ENCODE assay signal across 2 cellular contexts in genomic region chr16:75198135-75198600, GRCh38.
TF ChIP-seq lines count a peak whose summit lies in the region.

No MANE protein-coding gene starts in this region.

TF ChIP-seq in A549, 52 proteins besides CTCF, POLR2A, EP300 and RAD21:
- TF ChIP-seq JUN (IDR thresholded peaks at IDR 0.05) (no peak), SREBF2 (IDR thresholded peaks at IDR 0.05) (no peak), RNF2 (IDR thresholded peaks at IDR 0.05; ENCODE audit: borderline replicate concordance, low read depth) (no peak), ZC3H11A (IDR thresholded peaks at IDR 0.05) (no peak), HOXB13 (CRISPR knock-in tag; IDR thresholded peaks at IDR 0.05; ENCODE audit: low read depth) (no peak), TP53 (CRISPR knock-in tag; IDR thresholded peaks at IDR 0.05) (no peak), HOXA7 (CRISPR knock-in tag; IDR thresholded peaks at IDR 0.05) (no peak), KDM5A (IDR thresholded peaks at IDR 0.05) (no peak), ZFP36 (IDR thresholded peaks at IDR 0.05; ENCODE audit: borderline replicate concordance, partially characterized antibody) (no peak), PHF8 (IDR thresholded peaks at IDR 0.05; ENCODE audit: borderline replicate concordance, low read depth) (no peak), EHF (CRISPR knock-in tag; IDR thresholded peaks at IDR 0.05) (no peak), NPAS2 (CRISPR knock-in tag; IDR thresholded peaks at IDR 0.05; ENCODE audit: borderline replicate concordance) (no peak), NFE2L2 (conservative IDR thresholded peaks at IDR 0.05; ENCODE audit: low read length) (no peak)
- TF ChIP-seq, protein P1, sequence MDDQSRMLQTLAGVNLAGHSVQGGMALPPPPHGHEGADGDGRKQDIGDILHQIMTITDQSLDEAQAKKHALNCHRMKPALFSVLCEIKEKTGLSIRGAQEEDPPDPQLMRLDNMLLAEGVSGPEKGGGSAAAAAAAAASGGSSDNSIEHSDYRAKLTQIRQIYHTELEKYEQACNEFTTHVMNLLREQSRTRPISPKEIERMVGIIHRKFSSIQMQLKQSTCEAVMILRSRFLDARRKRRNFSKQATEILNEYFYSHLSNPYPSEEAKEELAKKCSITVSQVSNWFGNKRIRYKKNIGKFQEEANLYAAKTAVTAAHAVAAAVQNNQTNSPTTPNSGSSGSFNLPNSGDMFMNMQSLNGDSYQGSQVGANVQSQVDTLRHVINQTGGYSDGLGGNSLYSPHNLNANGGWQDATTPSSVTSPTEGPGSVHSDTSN (IDR thresholded peaks at IDR 0.05) = no peak
- TF ChIP-seq, protein P2, sequence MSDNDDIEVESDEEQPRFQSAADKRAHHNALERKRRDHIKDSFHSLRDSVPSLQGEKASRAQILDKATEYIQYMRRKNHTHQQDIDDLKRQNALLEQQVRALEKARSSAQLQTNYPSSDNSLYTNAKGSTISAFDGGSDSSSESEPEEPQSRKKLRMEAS (IDR thresholded peaks at IDR 0.05) = no peak
- TF ChIP-seq, protein P3, sequence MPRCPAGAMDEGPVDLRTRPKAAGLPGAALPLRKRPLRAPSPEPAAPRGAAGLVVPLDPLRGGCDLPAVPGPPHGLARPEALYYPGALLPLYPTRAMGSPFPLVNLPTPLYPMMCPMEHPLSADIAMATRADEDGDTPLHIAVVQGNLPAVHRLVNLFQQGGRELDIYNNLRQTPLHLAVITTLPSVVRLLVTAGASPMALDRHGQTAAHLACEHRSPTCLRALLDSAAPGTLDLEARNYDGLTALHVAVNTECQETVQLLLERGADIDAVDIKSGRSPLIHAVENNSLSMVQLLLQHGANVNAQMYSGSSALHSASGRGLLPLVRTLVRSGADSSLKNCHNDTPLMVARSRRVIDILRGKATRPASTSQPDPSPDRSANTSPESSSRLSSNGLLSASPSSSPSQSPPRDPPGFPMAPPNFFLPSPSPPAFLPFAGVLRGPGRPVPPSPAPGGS (IDR thresholded peaks at IDR 0.05) = no peak

TF ChIP-seq in K562, 482 proteins besides CTCF, POLR2A, EP300 and RAD21:
- TF ChIP-seq CTBP1 (IDR thresholded peaks at IDR 0.05; ENCODE audit: borderline replicate concordance) (peak; percentile 55; the same call in 1 of the 2 replicates), RNF2 (IDR thresholded peaks at IDR 0.05) (0 out of 2 replicates have a peak, but pooled peaks have one; percentile 18), NRF1 (conservative IDR thresholded peaks at IDR 0.05 in 1 of 2, IDR thresholded peaks at IDR 0.05 in 1 of 2) (peak; percentile 42 to 47; a peak in 2 of 4 replicates), HSF4 (CRISPR knock-in tag; IDR thresholded peaks at IDR 0.05; ENCODE audit: borderline replicate concordance) (no peak)
- TF ChIP-seq, protein P4, sequence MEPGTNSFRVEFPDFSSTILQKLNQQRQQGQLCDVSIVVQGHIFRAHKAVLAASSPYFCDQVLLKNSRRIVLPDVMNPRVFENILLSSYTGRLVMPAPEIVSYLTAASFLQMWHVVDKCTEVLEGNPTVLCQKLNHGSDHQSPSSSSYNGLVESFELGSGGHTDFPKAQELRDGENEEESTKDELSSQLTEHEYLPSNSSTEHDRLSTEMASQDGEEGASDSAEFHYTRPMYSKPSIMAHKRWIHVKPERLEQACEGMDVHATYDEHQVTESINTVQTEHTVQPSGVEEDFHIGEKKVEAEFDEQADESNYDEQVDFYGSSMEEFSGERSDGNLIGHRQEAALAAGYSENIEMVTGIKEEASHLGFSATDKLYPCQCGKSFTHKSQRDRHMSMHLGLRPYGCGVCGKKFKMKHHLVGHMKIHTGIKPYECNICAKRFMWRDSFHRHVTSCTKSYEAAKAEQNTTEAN (CRISPR knock-in tag; IDR thresholded peaks at IDR 0.05) = no peak
